ENCODE assay signal across 9 cellular contexts in genomic region chr6:5905431-5906339, GRCh38.
DNase-seq lines count a peak whose midpoint lies in the region; ATAC-seq, FAIRE-seq and TF ChIP-seq lines count a peak whose summit lies in the region.
"Had no signal": no experiment of that assay in that cellular context is flagged by ENCODE, and none has a peak within 500 bp of the region (broad histone marks: within the 10 kb centered on the region; RNA-seq: fewer than 3 reads in every experiment).

No MANE protein-coding gene starts in this region.

- no peaks in the 10 kb centered on the region for H3K9me3 ChIP-seq in BLaER1 treated with 17β-estradiol and CSF1 and Interleukin-3, amounts not matched to agents 10 nM and 100 nM (replicated peaks in 1 of 11)

- no peaks in the 10 kb centered on the region for H3K36me3 ChIP-seq in BLaER1 treated with 17β-estradiol and CSF1 and Interleukin-3, amounts not matched to agents 10 nM and 100 nM
- no peaks in the 10 kb centered on the region for H3K36me3 ChIP-seq in rectal smooth muscle tissue (ENCODE audit: control insufficient read depth, insufficient read depth, low read length)

- ATAC-seq in SK-N-SH treated with all-trans-retinoic acid at 6 μM for 48 hours (peak; percentile 96), GM18505 (IDR thresholded peaks at IDR 0.05; ENCODE audit: unreplicated experiment) (no peak)

- no peak overlapping the region for H3K9ac ChIP-seq in BLaER1 treated with 17β-estradiol and CSF1 and Interleukin-3, amounts not matched to agents 10 nM and 100 nM
- H3K9ac ChIP-seq in rectal smooth muscle tissue (ENCODE audit: low read length) = no peak overlapping the region

- H3K4me3 ChIP-seq in BLaER1 treated with 17β-estradiol and CSF1 and Interleukin-3, amounts not matched to agents 10 nM and 100 nM = no peak overlapping the region
- H3K4me3 ChIP-seq in rectal smooth muscle tissue (ENCODE audit: low read length) = no peak overlapping the region

- no peaks in the 10 kb centered on the region for H3K27me3 ChIP-seq in BLaER1 treated with 17β-estradiol and CSF1 and Interleukin-3, amounts not matched to agents 10 nM and 100 nM
- H3K27me3 ChIP-seq in rectal smooth muscle tissue (ENCODE audit: control insufficient read depth, insufficient read depth, low read length) = no peaks in the 10 kb centered on the region

- DNase-seq in foreskin melanocyte = peak; percentile 42
- no peak for DNase-seq in GM12892 (ENCODE audit: insufficient read length)
- DNase-seq in effector CD8-positive, alpha-beta T cell (lab: John Stamatoyannopoulos, UW) = no peak
- no peak for DNase-seq in activated CD8-positive, alpha-beta memory T cell treated with anti-CD3 and anti-CD28 coated beads, Interleukin-2, amount 50 U/mL, for 4 hours
- DNase-seq: immature natural killer cell had no signal

- no peak for FAIRE-seq in GM12892 (lab: Jason Lieb, UNC)

- H4K20me1 ChIP-seq in BLaER1 treated with 17β-estradiol and CSF1 and Interleukin-3, amounts not matched to agents 10 nM and 100 nM = no peaks in the 10 kb centered on the region

- peak overlapping the region in 2 of 11 experiments; percentile 14; a peak in 1 of 22 replicates for H3K27ac ChIP-seq in BLaER1 treated with 17β-estradiol and CSF1 and Interleukin-3, amounts not matched to agents 10 nM and 100 nM
- peak overlapping the region; percentile 27 for H3K27ac ChIP-seq in rectal smooth muscle tissue (ENCODE audit: low read depth, low read length)

- peak overlapping the region in 9 of 11 experiments; percentile 3 to 62 (median 41); a peak in 15 of 22 replicates for H3K4me2 ChIP-seq in BLaER1 treated with 17β-estradiol and CSF1 and Interleukin-3, amounts not matched to agents 10 nM and 100 nM

- no peak for TF ChIP-seq POLR2A in GM12892 (IDR thresholded peaks at IDR 0.05; ENCODE audit: low read depth, low read length)
- TF ChIP-seq POLR2A in GM18505 (IDR thresholded peaks at IDR 0.05; ENCODE audit: borderline replicate concordance, extremely low read depth, insufficient read depth, insufficient read length) = no peak

- peaks cover 0 to 16% (median 10%) of the 10 kb centered on the region in 10 experiments; a peak in 16 of 20 replicates for H3K4me1 ChIP-seq in BLaER1 treated with 17β-estradiol and CSF1 and Interleukin-3, amounts not matched to agents 10 nM and 100 nM
- no peaks in the 10 kb centered on the region for H3K4me1 ChIP-seq in rectal smooth muscle tissue (ENCODE audit: control insufficient read depth, insufficient read depth, low read length)

TF ChIP-seq in SK-N-SH treated with all-trans-retinoic acid at 6 μM for 48 hours, 23 proteins besides CTCF, POLR2A, EP300 and RAD21:
- TF ChIP-seq PPARA (CRISPR knock-in tag; IDR thresholded peaks at IDR 0.05; ENCODE audit: borderline replicate concordance) (no peak), CREB5 (CRISPR knock-in tag; IDR thresholded peaks at IDR 0.05; ENCODE audit: low read depth) (no peak), TOX (CRISPR knock-in tag; IDR thresholded peaks at IDR 0.05; ENCODE audit: borderline replicate concordance) (no peak), RARB (CRISPR knock-in tag; IDR thresholded peaks at IDR 0.05) (no peak), CSRNP3 (CRISPR knock-in tag; IDR thresholded peaks at IDR 0.05) (no peak), POU6F1 (CRISPR knock-in tag; IDR thresholded peaks at IDR 0.05; ENCODE audit: borderline replicate concordance, low read depth) (no peak), PATZ1 (CRISPR knock-in tag; IDR thresholded peaks at IDR 0.05; ENCODE audit: borderline replicate concordance) (no peak), OSR1 (CRISPR knock-in tag; IDR thresholded peaks at IDR 0.05) (no peak)
